1 cellular context compared by ENCODE assay signal in genomic region chr18:79588636-79589481, GRCh38.
TF ChIP-seq lines count a peak whose summit lies in the region.

No MANE protein-coding gene starts in this region.

TF ChIP-seq in HepG2, 621 proteins besides CTCF, POLR2A, EP300 and RAD21 (continued from another document and continues in another):
- TF ChIP-seq ZNF124 (CRISPR knock-in tag; IDR thresholded peaks at IDR 0.05) (peak; percentile 68), ZNF337 (CRISPR knock-in tag; IDR thresholded peaks at IDR 0.05; ENCODE audit: borderline replicate concordance, low read depth) (no peak), ZNF891 (CRISPR knock-in tag; IDR thresholded peaks at IDR 0.05) (0 out of 2 replicates have a peak, but pooled peaks have one; percentile 65), KDM6A (CRISPR knock-in tag; IDR thresholded peaks at IDR 0.05; ENCODE audit: low read depth) (0 out of 2 replicates have a peak, but pooled peaks have one; percentile 25), ZNF781 (CRISPR knock-in tag; IDR thresholded peaks at IDR 0.05; ENCODE audit: borderline replicate concordance, not compliant biosample characterization) (peak; percentile 77), ZNF639 (CRISPR knock-in tag; conservative IDR thresholded peaks at IDR 0.05) (no peak), NCOA2 (CRISPR knock-in tag; IDR thresholded peaks at IDR 0.05) (peak; percentile 57), THAP11 (CRISPR knock-in tag; IDR thresholded peaks at IDR 0.05) (peak; percentile 53; the same call in 1 of the 2 replicates), ZNF180 (CRISPR knock-in tag; IDR thresholded peaks at IDR 0.05; ENCODE audit: borderline replicate concordance, low read depth) (no peak), MTA1 (CRISPR knock-in tag; IDR thresholded peaks at IDR 0.05; ENCODE audit: borderline replicate concordance) (0 out of 2 replicates have a peak, but pooled peaks have one; percentile 46), ETV6 (CRISPR knock-in tag; conservative IDR thresholded peaks at IDR 0.05) (no peak), MEIS2 (CRISPR knock-in tag; IDR thresholded peaks at IDR 0.05) (peak; percentile 81), ZNF788 (CRISPR knock-in tag; IDR thresholded peaks at IDR 0.05; ENCODE audit: borderline replicate concordance) (peak; percentile 73), CERS6 (CRISPR knock-in tag; IDR thresholded peaks at IDR 0.05) (peak; percentile 85; the same call in 1 of the 2 replicates), ARID5B (CRISPR knock-in tag; IDR thresholded peaks at IDR 0.05) (peak; percentile 94), ZNF512B (CRISPR knock-in tag; IDR thresholded peaks at IDR 0.05; ENCODE audit: borderline replicate concordance) (peak; percentile 63; the same call in 1 of the 2 replicates), WIZ (CRISPR knock-in tag; IDR thresholded peaks at IDR 0.05) (peak; percentile 94; the same call in 1 of the 2 replicates), ZSCAN21 (CRISPR knock-in tag; IDR thresholded peaks at IDR 0.05; ENCODE audit: borderline replicate concordance) (peak; percentile 86), IKZF1 (IDR thresholded peaks at IDR 0.05) (no peak), ZNF441 (CRISPR knock-in tag; IDR thresholded peaks at IDR 0.05; ENCODE audit: borderline replicate concordance) (peak; percentile 76), ZNF343 (CRISPR knock-in tag; IDR thresholded peaks at IDR 0.05) (peak; percentile 81; the same call in 1 of the 2 replicates), ZNF256 (CRISPR knock-in tag; conservative IDR thresholded peaks at IDR 0.05) (peak; percentile 65; the same call in 1 of the 2 replicates), ZNF580 (CRISPR knock-in tag; IDR thresholded peaks at IDR 0.05; ENCODE audit: borderline replicate concordance, low read depth) (peak; percentile 60; the same call in 1 of the 2 replicates), SATB2 (CRISPR knock-in tag; IDR thresholded peaks at IDR 0.05) (peak; percentile 87; the same call in 1 of the 2 replicates), SAP130 (CRISPR knock-in tag; IDR thresholded peaks at IDR 0.05; ENCODE audit: low read depth) (peak; percentile 65), ATF7 (IDR thresholded peaks at IDR 0.05) (no peak), ATF7 (CRISPR knock-in tag; IDR thresholded peaks at IDR 0.05) (0 out of 2 replicates have a peak, but pooled peaks have one; percentile 37), RARG (CRISPR knock-in tag; IDR thresholded peaks at IDR 0.05; ENCODE audit: low read depth) (no peak)
- TF ChIP-seq, protein P1, sequence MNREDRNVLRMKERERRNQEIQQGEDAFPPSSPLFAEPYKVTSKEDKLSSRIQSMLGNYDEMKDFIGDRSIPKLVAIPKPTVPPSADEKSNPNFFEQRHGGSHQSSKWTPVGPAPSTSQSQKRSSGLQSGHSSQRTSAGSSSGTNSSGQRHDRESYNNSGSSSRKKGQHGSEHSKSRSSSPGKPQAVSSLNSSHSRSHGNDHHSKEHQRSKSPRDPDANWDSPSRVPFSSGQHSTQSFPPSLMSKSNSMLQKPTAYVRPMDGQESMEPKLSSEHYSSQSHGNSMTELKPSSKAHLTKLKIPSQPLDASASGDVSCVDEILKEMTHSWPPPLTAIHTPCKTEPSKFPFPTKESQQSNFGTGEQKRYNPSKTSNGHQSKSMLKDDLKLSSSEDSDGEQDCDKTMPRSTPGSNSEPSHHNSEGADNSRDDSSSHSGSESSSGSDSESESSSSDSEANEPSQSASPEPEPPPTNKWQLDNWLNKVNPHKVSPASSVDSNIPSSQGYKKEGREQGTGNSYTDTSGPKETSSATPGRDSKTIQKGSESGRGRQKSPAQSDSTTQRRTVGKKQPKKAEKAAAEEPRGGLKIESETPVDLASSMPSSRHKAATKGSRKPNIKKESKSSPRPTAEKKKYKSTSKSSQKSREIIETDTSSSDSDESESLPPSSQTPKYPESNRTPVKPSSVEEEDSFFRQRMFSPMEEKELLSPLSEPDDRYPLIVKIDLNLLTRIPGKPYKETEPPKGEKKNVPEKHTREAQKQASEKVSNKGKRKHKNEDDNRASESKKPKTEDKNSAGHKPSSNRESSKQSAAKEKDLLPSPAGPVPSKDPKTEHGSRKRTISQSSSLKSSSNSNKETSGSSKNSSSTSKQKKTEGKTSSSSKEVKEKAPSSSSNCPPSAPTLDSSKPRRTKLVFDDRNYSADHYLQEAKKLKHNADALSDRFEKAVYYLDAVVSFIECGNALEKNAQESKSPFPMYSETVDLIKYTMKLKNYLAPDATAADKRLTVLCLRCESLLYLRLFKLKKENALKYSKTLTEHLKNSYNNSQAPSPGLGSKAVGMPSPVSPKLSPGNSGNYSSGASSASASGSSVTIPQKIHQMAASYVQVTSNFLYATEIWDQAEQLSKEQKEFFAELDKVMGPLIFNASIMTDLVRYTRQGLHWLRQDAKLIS (CRISPR knock-in tag; IDR thresholded peaks at IDR 0.05): no peak
- TF ChIP-seq, protein P2, sequence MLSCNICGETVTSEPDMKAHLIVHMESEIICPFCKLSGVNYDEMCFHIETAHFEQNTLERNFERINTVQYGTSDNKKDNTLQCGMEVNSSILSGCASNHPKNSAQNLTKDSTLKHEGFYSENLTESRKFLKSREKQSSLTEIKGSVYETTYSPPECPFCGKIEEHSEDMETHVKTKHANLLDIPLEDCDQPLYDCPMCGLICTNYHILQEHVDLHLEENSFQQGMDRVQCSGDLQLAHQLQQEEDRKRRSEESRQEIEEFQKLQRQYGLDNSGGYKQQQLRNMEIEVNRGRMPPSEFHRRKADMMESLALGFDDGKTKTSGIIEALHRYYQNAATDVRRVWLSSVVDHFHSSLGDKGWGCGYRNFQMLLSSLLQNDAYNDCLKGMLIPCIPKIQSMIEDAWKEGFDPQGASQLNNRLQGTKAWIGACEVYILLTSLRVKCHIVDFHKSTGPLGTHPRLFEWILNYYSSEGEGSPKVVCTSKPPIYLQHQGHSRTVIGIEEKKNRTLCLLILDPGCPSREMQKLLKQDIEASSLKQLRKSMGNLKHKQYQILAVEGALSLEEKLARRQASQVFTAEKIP (CRISPR knock-in tag; IDR thresholded peaks at IDR 0.05; ENCODE audit: borderline replicate concordance): no peak
- TF ChIP-seq, protein P3, sequence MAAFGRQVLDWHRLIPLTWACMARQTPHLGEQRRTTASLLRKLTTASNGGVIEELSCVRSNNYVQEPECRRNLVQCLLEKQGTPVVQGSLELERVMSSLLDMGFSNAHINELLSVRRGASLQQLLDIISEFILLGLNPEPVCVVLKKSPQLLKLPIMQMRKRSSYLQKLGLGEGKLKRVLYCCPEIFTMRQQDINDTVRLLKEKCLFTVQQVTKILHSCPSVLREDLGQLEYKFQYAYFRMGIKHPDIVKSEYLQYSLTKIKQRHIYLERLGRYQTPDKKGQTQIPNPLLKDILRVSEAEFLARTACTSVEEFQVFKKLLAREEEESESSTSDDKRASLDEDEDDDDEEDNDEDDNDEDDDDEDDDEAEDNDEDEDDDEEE (CRISPR knock-in tag; IDR thresholded peaks at IDR 0.05): 0 out of 2 replicates have a peak, but pooled peaks have one; percentile 49
- TF ChIP-seq, protein P4, sequence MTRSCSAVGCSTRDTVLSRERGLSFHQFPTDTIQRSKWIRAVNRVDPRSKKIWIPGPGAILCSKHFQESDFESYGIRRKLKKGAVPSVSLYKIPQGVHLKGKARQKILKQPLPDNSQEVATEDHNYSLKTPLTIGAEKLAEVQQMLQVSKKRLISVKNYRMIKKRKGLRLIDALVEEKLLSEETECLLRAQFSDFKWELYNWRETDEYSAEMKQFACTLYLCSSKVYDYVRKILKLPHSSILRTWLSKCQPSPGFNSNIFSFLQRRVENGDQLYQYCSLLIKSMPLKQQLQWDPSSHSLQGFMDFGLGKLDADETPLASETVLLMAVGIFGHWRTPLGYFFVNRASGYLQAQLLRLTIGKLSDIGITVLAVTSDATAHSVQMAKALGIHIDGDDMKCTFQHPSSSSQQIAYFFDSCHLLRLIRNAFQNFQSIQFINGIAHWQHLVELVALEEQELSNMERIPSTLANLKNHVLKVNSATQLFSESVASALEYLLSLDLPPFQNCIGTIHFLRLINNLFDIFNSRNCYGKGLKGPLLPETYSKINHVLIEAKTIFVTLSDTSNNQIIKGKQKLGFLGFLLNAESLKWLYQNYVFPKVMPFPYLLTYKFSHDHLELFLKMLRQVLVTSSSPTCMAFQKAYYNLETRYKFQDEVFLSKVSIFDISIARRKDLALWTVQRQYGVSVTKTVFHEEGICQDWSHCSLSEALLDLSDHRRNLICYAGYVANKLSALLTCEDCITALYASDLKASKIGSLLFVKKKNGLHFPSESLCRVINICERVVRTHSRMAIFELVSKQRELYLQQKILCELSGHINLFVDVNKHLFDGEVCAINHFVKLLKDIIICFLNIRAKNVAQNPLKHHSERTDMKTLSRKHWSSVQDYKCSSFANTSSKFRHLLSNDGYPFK (CRISPR knock-in tag; IDR thresholded peaks at IDR 0.05; ENCODE audit: borderline replicate concordance): peak; percentile 43; the same call in 1 of the 2 replicates
- TF ChIP-seq, protein P5, sequence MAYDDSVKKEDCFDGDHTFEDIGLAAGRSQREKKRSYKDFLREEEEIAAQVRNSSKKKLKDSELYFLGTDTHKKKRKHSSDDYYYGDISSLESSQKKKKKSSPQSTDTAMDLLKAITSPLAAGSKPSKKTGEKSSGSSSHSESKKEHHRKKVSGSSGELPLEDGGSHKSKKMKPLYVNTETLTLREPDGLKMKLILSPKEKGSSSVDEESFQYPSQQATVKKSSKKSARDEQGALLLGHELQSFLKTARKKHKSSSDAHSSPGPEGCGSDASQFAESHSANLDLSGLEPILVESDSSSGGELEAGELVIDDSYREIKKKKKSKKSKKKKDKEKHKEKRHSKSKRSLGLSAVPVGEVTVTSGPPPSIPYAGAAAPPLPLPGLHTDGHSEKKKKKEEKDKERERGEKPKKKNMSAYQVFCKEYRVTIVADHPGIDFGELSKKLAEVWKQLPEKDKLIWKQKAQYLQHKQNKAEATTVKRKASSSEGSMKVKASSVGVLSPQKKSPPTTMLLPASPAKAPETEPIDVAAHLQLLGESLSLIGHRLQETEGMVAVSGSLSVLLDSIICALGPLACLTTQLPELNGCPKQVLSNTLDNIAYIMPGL (CRISPR knock-in tag; IDR thresholded peaks at IDR 0.05; ENCODE audit: borderline replicate concordance in 1 of 2, low read depth in 1 of 2): 0 out of 4 replicates have a peak, but pooled peaks of 1 of the 2 experiments have one; percentile 42
- TF ChIP-seq, protein P6, sequence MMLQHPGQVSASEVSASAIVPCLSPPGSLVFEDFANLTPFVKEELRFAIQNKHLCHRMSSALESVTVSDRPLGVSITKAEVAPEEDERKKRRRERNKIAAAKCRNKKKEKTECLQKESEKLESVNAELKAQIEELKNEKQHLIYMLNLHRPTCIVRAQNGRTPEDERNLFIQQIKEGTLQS (CRISPR knock-in tag; IDR thresholded peaks at IDR 0.05): no peak
